In genomic region chr18:42072407-42072806, GRCh38 we compare ENCODE assay signal across 20 cellular contexts.
DNase-seq lines count a peak whose midpoint lies in the region; ATAC-seq and TF ChIP-seq lines count a peak whose summit lies in the region.
"Had no signal": no experiment of that assay in that cellular context is flagged by ENCODE, and none has a peak within 500 bp of the region (broad histone marks: within the 10 kb centered on the region; RNA-seq: fewer than 3 reads in every experiment).

No MANE protein-coding gene starts in this region.

- no peak overlapping the region for H3K4me2 ChIP-seq in KMS-11

- H3K27ac ChIP-seq in cardiac muscle cell: no peak overlapping the region
- no peak overlapping the region for H3K27ac ChIP-seq in heart right ventricle
- no peak overlapping the region for H3K27ac ChIP-seq in KMS-11
- H3K27ac ChIP-seq in testis: no peak overlapping the region
- H3K27ac ChIP-seq: adrenal gland, parathyroid adenoma, SJSA1, stomach, upper lobe of right lung had no signal

- H3K9me3 ChIP-seq in cardiac muscle cell (ENCODE audit: low read depth) (no peaks in the 10 kb centered on the region), heart right ventricle (no peaks in the 10 kb centered on the region), testis (no peaks in the 10 kb centered on the region)
- H3K9me3 ChIP-seq: adrenal gland, SJSA1, stomach, upper lobe of right lung had no signal

- H3K27me3 ChIP-seq in cardiac muscle cell (no peaks in the 10 kb centered on the region), heart right ventricle (no peaks in the 10 kb centered on the region), KMS-11 (ENCODE audit: insufficient read depth, low read depth) (no peaks in the 10 kb centered on the region), testis (no peaks in the 10 kb centered on the region)
- H3K27me3 ChIP-seq: adrenal gland, SJSA1, stomach, upper lobe of right lung had no signal

- TF ChIP-seq CTCF in cardiac muscle cell (IDR thresholded peaks at IDR 0.05; ENCODE audit: low read depth, low read length) (peak; percentile 11), heart right ventricle (IDR thresholded peaks at IDR 0.05) (no peak), KMS-11 (conservative IDR thresholded peaks at IDR 0.05; ENCODE audit: low read depth, low read length) (peak; percentile 27; the same call in 1 of the 2 replicates), choroid plexus epithelial cell (conservative IDR thresholded peaks at IDR 0.05; ENCODE audit: low read depth, low read length) (peak; percentile 9), testis (IDR thresholded peaks at IDR 0.05) (no peak)

- no peaks in the 10 kb centered on the region for H3K79me2 ChIP-seq in KMS-11 (ENCODE audit: insufficient read depth, low read depth)
- H3K79me2 ChIP-seq: parathyroid adenoma had no signal

- H2AFZ ChIP-seq in KMS-11 (ENCODE audit: low read depth): no peak overlapping the region
- H2AFZ ChIP-seq: parathyroid adenoma had no signal

- H3K4me1 ChIP-seq in cardiac muscle cell (ENCODE audit: low read depth): peaks cover 6% of the 10 kb centered on the region
- H3K4me1 ChIP-seq in heart right ventricle: no peaks in the 10 kb centered on the region
- H3K4me1 ChIP-seq in KMS-11 (ENCODE audit: low read depth, poor library complexity, severe bottlenecking): no peaks in the 10 kb centered on the region
- no peaks in the 10 kb centered on the region for H3K4me1 ChIP-seq in testis
- H3K4me1 ChIP-seq: adrenal gland, parathyroid adenoma, SJSA1, stomach, upper lobe of right lung had no signal

- 98 to 99% methylated on average over 4 of the region's 4 CpGs for WGBS in heart right ventricle, 2 donors
- 89 to 97% methylated on average over 4 of the region's 4 CpGs for WGBS in testis, 2 donors

- no peak for TF ChIP-seq POLR2A in testis (IDR thresholded peaks at IDR 0.05)

- no peaks in the 10 kb centered on the region for H4K20me1 ChIP-seq in KMS-11 (ENCODE audit: insufficient read depth)

- DNase-seq in cardiac muscle cell (ENCODE audit: low read depth in 1 of 2, low spot score in 1 of 2): no peak
- DNase-seq in heart right ventricle: no peak
- no peak for DNase-seq in choroid plexus epithelial cell (ENCODE audit: low read depth)
- DNase-seq in stimulated activated naive CD4-positive, alpha-beta T cell (lab: John Stamatoyannopoulos, UW): no peak
- no peak for DNase-seq in dermis blood vessel endothelial cell
- no peak for DNase-seq in testis
- DNase-seq: activated CD4-positive, CD25-positive, alpha-beta regulatory T cell; adrenal gland; caudate nucleus; CD8-positive, alpha-beta memory T cell; effector memory CD4-positive, alpha-beta T cell; kidney; naive thymus-derived CD4-positive, alpha-beta T cell; NCI-H2029 treated with DMSO at 0.1 percent for 48 hours; stomach; upper lobe of right lung had no signal

- H3K9ac ChIP-seq in KMS-11: no peak overlapping the region
- H3K9ac ChIP-seq: parathyroid adenoma had no signal

- ATAC-seq in heart right ventricle: no peak
- ATAC-seq in HG03571 (IDR thresholded peaks at IDR 0.05; ENCODE audit: unreplicated experiment): no peak
- ATAC-seq: naive thymus-derived CD4-positive, alpha-beta T cell; upper lobe of right lung had no signal

- H3K36me3 ChIP-seq in cardiac muscle cell (peaks cover 27% of the 10 kb centered on the region), heart right ventricle (peaks cover 0 to 94% (median 35%) of the 10 kb centered on the region in 9 donors), KMS-11 (ENCODE audit: insufficient read depth) (no peaks in the 10 kb centered on the region), testis (ENCODE audit: low read depth, missing control alignments) (no peaks in the 10 kb centered on the region)

- intact Hi-C loops in heart right ventricle (cut with DNase I) (no loop called here), testis (cut with DNase I; ENCODE audit: low total_unique reads) (no loop called here)

- H3K4me3 ChIP-seq in cardiac muscle cell: no peak overlapping the region
- H3K4me3 ChIP-seq in heart right ventricle: no peak overlapping the region
- no peak overlapping the region for H3K4me3 ChIP-seq in KMS-11 (IDR thresholded peaks at IDR 0.05; ENCODE audit: insufficient read depth, low read depth, low read length)
- no peak overlapping the region for H3K4me3 ChIP-seq in choroid plexus epithelial cell (ENCODE audit: low read depth, low read length)
- no peak overlapping the region for H3K4me3 ChIP-seq in testis
- H3K4me3 ChIP-seq: adrenal gland, SJSA1, stomach, upper lobe of right lung had no signal

Comparison
In these comparisons a context has a peak if more than half of its experiments do, and no peak if none do; other contexts are left out.
1. CTCF ChIP-seq: peak in cardiac muscle cell (single experiment), KMS-11 (single experiment) and choroid plexus epithelial cell (single experiment); none in heart right ventricle (0 of 9) and testis (0 of 3).